33 cellular contexts compared by ENCODE assay signal in genomic region chr16:4367393-4367856, GRCh38. TPM values are rescaled to one million over a fixed set of nuclear protein-coding genes. Genes with fewer than 3 reads are reported as not detected.
A peak's percentile ranks its signal among the peaks of the same experiment; 100 is the strongest.
DNase-seq lines count a peak whose midpoint lies in the region; ATAC-seq and TF ChIP-seq lines count a peak whose summit lies in the region.
"Had no signal": no experiment of that assay in that cellular context is flagged by ENCODE, and none has a peak within 500 bp of the region (broad histone marks: within the 10 kb centered on the region; RNA-seq: fewer than 3 reads in every experiment).

No MANE protein-coding gene starts in this region.

- H3K4me1 Mint-ChIP-seq in activated CD4-positive, alpha-beta T cell treated with anti-CD3 and anti-CD28 coated beads, Interleukin-2, amount 10 ng/mL, durations not matched to agents 24 days and 14 days: no peaks in the 10 kb centered on the region
- peaks cover 23% of the 10 kb centered on the region for H3K4me1 Mint-ChIP-seq in stimulated activated effector memory CD8-positive, alpha-beta T cell treated with anti-CD3 and anti-CD28 coated beads, Interleukin-12 subunit alpha, Interleukin-12 subunit beta, amount 100 ng/mL, for 72 hours
- H3K4me1 Mint-ChIP-seq: activated naive CD4-positive, alpha-beta T cell treated with anti-CD3 and anti-CD28 coated beads, Interleukin-2, amount 50 U/mL, for 24 hours had no signal

- no TSS peak for BruUV-seq in IMR-90 (replicated peaks; lab: Mats Ljungman, UMichigan)

- no peak overlapping the region for H2BK15ac ChIP-seq in IMR-90 (ENCODE audit: low read depth, low read length)

- H3K23ac ChIP-seq in IMR-90 (ENCODE audit: low read depth, low read length): no peak overlapping the region

- 100% methylated on average over 1 of the region's 5 CpGs; no CpG with 5 or more reads in 1 of the 2 experiments for WGBS in IMR-90 (ENCODE audit: extremely low coverage in 2 of 2, insufficient read length in 1 of 2), 2 experiments

- CTCF ChIA-PET in IMR-90 (lab: Yijun Ruan, JAX): no interaction called here

- peaks cover 18% of the 10 kb centered on the region for H3K36me3 Mint-ChIP-seq in activated CD4-positive, alpha-beta T cell treated with anti-CD3 and anti-CD28 coated beads, Interleukin-2, amount 10 ng/mL, durations not matched to agents 24 days and 14 days (ENCODE audit: low read depth)
- peaks cover 46% of the 10 kb centered on the region for H3K36me3 Mint-ChIP-seq in stimulated activated effector memory CD8-positive, alpha-beta T cell treated with anti-CD3 and anti-CD28 coated beads, Interleukin-12 subunit alpha, Interleukin-12 subunit beta, amount 100 ng/mL, for 72 hours
- H3K36me3 Mint-ChIP-seq: activated naive CD4-positive, alpha-beta T cell treated with anti-CD3 and anti-CD28 coated beads, Interleukin-2, amount 50 U/mL, for 24 hours; natural killer cell had no signal

- no peak overlapping the region for H3K56ac ChIP-seq in IMR-90 (ENCODE audit: extremely low read depth, insufficient read depth, low read length)

- H3K27me3 ChIP-seq in IMR-90 (ENCODE audit: control insufficient read depth, insufficient read depth, low read length): no peaks in the 10 kb centered on the region
- H3K27me3 ChIP-seq in breast epithelium: no peaks in the 10 kb centered on the region
- H3K27me3 ChIP-seq: stomach, tibial nerve had no signal

- in situ Hi-C loops in IMR-90 (cut with MboI; ENCODE audit: low sequenced_read_pairs): no loop called here

- no peaks in the 10 kb centered on the region for H3K27me3 Mint-ChIP-seq in activated CD4-positive, alpha-beta T cell treated with anti-CD3 and anti-CD28 coated beads, Interleukin-2, amount 10 ng/mL, durations not matched to agents 24 days and 14 days
- H3K27me3 Mint-ChIP-seq: activated CD4-positive, alpha-beta memory T cell treated with anti-CD3 and anti-CD28 coated beads for 36 hours; activated naive CD4-positive, alpha-beta T cell treated with anti-CD3 and anti-CD28 coated beads, Interleukin-2, amount 50 U/mL, for 24 hours had no signal

- intact Hi-C loops in activated CD4-positive, alpha-beta T cell treated with anti-CD3 and anti-CD28 coated beads, Interleukin-2, amount 10 ng/mL, durations not matched to agents 24 days and 14 days (cut with micrococcal nuclease): no loop called here
- intact Hi-C loops in IMR-90 (cut with micrococcal nuclease) (no loop called here), breast epithelium (cut with DNase I; ENCODE audit: low total_unique reads) (no loop called here)

- TF ChIP-seq CTCF in IMR-90 (conservative IDR thresholded peaks at IDR 0.05; ENCODE audit: low read depth, low read length) (no peak), breast epithelium (IDR thresholded peaks at IDR 0.05) (no peak)

- no peak for TF ChIP-seq RAD21 in IMR-90 (IDR thresholded peaks at IDR 0.05; ENCODE audit: low read length)

- no peak for TF ChIP-seq POLR2A in IMR-90 (IDR thresholded peaks at IDR 0.05; ENCODE audit: low read depth, low read length)
- no peak for TF ChIP-seq POLR2A in breast epithelium (IDR thresholded peaks at IDR 0.05)

- H2BK20ac ChIP-seq in IMR-90 (ENCODE audit: low read depth, low read length): no peak overlapping the region; the same call in 1 of the 2 replicates

- peaks cover 17% of the 10 kb centered on the region for H4K20me1 ChIP-seq in IMR-90 (ENCODE audit: insufficient read depth, low read length)

- no peak for ATAC-seq in IMR-90 (ENCODE audit: low read depth)
- ATAC-seq in stimulated activated effector memory CD8-positive, alpha-beta T cell treated with anti-CD3 and anti-CD28 coated beads, Interleukin-12 subunit alpha, Interleukin-12 subunit beta, amount 100 ng/mL, for 72 hours: no peak
- ATAC-seq in HG03108 (IDR thresholded peaks at IDR 0.05; ENCODE audit: unreplicated experiment): no peak
- ATAC-seq: lower lobe of right lung, natural killer cell had no signal

- H3K18ac ChIP-seq in IMR-90 (ENCODE audit: low read depth, low read length): no peak overlapping the region

- H3K14ac ChIP-seq in IMR-90 (replicated peaks; ENCODE audit: low read depth, low read length): no peak overlapping the region

- no peak overlapping the region for H3K4me3 Mint-ChIP-seq in activated CD4-positive, alpha-beta T cell treated with anti-CD3 and anti-CD28 coated beads, Interleukin-2, amount 10 ng/mL, durations not matched to agents 24 days and 14 days
- no peak overlapping the region for H3K4me3 Mint-ChIP-seq in stimulated activated effector memory CD8-positive, alpha-beta T cell treated with anti-CD3 and anti-CD28 coated beads, Interleukin-12 subunit alpha, Interleukin-12 subunit beta, amount 100 ng/mL, for 72 hours
- H3K4me3 Mint-ChIP-seq: activated CD4-positive, alpha-beta memory T cell treated with anti-CD3 and anti-CD28 coated beads for 36 hours; activated naive CD4-positive, alpha-beta T cell treated with anti-CD3 and anti-CD28 coated beads, Interleukin-2, amount 50 U/mL, for 24 hours; natural killer cell had no signal

- no peak overlapping the region for H3K9ac ChIP-seq in IMR-90 (ENCODE audit: low read depth, low read length)

- no peak overlapping the region; the same call in 1 of the 2 replicates for H4K91ac ChIP-seq in IMR-90 (ENCODE audit: insufficient read depth, low read depth, low read length)

- no peaks in the 10 kb centered on the region for H3K9me3 Mint-ChIP-seq in activated CD4-positive, alpha-beta T cell treated with anti-CD3 and anti-CD28 coated beads, Interleukin-2, amount 10 ng/mL, durations not matched to agents 24 days and 14 days
- H3K9me3 Mint-ChIP-seq in stimulated activated effector memory CD8-positive, alpha-beta T cell treated with anti-CD3 and anti-CD28 coated beads, Interleukin-12 subunit alpha, Interleukin-12 subunit beta, amount 100 ng/mL, for 72 hours: no peaks in the 10 kb centered on the region
- H3K9me3 Mint-ChIP-seq: activated CD4-positive, alpha-beta memory T cell treated with anti-CD3 and anti-CD28 coated beads for 36 hours; activated naive CD4-positive, alpha-beta T cell treated with anti-CD3 and anti-CD28 coated beads, Interleukin-2, amount 50 U/mL, for 24 hours; activated T-helper 2 cell treated with anti-CD3 and anti-CD28 coated beads, Interferon-gamma antibody, Interleukin-2, Interleukin-4, amounts not matched to agents 10 μg/mL and 5 μg/mL and 100 μg/mL, durations not matched to agents 14 hours and 24 hours and 36 hours; natural killer cell had no signal

- H4K8ac ChIP-seq in IMR-90 (ENCODE audit: low read depth in 2 of 2, low read length in 2 of 2): no peak overlapping the region

- no peak overlapping the region for H2BK5ac ChIP-seq in IMR-90 (ENCODE audit: low read depth, low read length, poor library complexity, severe bottlenecking)

- H2BK120ac ChIP-seq in IMR-90 (ENCODE audit: low read depth, low read length): no peak overlapping the region

- H3K4ac ChIP-seq in IMR-90 (ENCODE audit: low read depth, low read length): peak overlapping the region; percentile 25

- H3K27ac ChIP-seq in IMR-90 (ENCODE audit: insufficient read depth, low read length) (no peak overlapping the region), breast epithelium (peak overlapping the region; percentile 28 to 91)
- H3K27ac ChIP-seq: 22Rv1, lower lobe of right lung, stomach had no signal

- H3K9me3 ChIP-seq in IMR-90 (ENCODE audit: control insufficient read depth, insufficient read depth, low read length) (no peaks in the 10 kb centered on the region), breast epithelium (no peaks in the 10 kb centered on the region)
- H3K9me3 ChIP-seq: Caco-2, lower lobe of right lung, stomach, tibial nerve had no signal

- H4K5ac ChIP-seq in IMR-90 (ENCODE audit: low read depth, low read length): no peak overlapping the region

- peak overlapping the region; percentile 71 for H2AK9ac ChIP-seq in IMR-90 (replicated peaks; ENCODE audit: low read depth, low read length, poor library complexity)

- H3K79me1 ChIP-seq in IMR-90 (ENCODE audit: low read depth in 1 of 2, low read length in 2 of 2): peaks cover 0 to 38% of the 10 kb centered on the region in 2 experiments; a peak in 3 of 4 replicates

- POLR2A ChIA-PET in IMR-90 (lab: Charles Lee; ENCODE audit: unreplicated experiment): no interaction called here

- dilution Hi-C loops in IMR-90 (cut with HindIII; ENCODE audit: low sequenced_read_pairs, unreplicated experiment): no loop called here

- H2AFZ ChIP-seq in IMR-90 (replicated peaks; ENCODE audit: low read length, poor library complexity): peak overlapping the region; percentile 27

- H3K4me2 ChIP-seq in IMR-90 (ENCODE audit: low read depth, low read length): no peak overlapping the region

- peaks cover 21% of the 10 kb centered on the region for H3K9me1 ChIP-seq in IMR-90 (ENCODE audit: insufficient read depth, low read length)

- peaks cover 3% of the 10 kb centered on the region; the same call in 1 of the 2 replicates for H3K36me3 ChIP-seq in IMR-90 (ENCODE audit: control insufficient read depth, insufficient read depth, low read length)
- H3K36me3 ChIP-seq in breast epithelium: no peaks in the 10 kb centered on the region

- H2AK5ac ChIP-seq in IMR-90 (ENCODE audit: low read depth, low read length): peak overlapping the region; percentile 89

- H3K4me3 ChIP-seq in IMR-90 (ENCODE audit: insufficient read depth, low read depth, low read length) (no peak overlapping the region), breast epithelium (no peak overlapping the region)
- H3K4me3 ChIP-seq: lower lobe of right lung, stomach, tibial nerve had no signal

- H3K4me1 ChIP-seq in IMR-90 (ENCODE audit: control insufficient read depth, insufficient read depth, low read length) (peaks cover 25% of the 10 kb centered on the region), breast epithelium (peaks cover 3 to 29% of the 10 kb centered on the region in 2 donors)

- DNase-seq in activated CD4-positive, alpha-beta T cell treated with anti-CD3 and anti-CD28 coated beads, Interleukin-2, amount 10 ng/mL, durations not matched to agents 24 days and 14 days: no peak
- DNase-seq in activated CD4-positive, alpha-beta T cell treated with anti-CD3 and anti-CD28 coated beads for 1 hour: no peak
- DNase-seq in IMR-90: no peak
- DNase-seq in breast epithelium (ENCODE audit: low spot score in 2 of 2): no peak
- DNase-seq in stimulated activated effector memory CD8-positive, alpha-beta T cell treated with anti-CD3 and anti-CD28 coated beads, Interleukin-12 subunit alpha, Interleukin-12 subunit beta, amount 100 ng/mL, for 72 hours (ENCODE audit: low spot score in 2 of 2): no peak
- DNase-seq in EL: no peak
- no peak for DNase-seq in SIG-M5 (lab: John Stamatoyannopoulos, UW)
- DNase-seq: activated CD4-positive, alpha-beta memory T cell treated with anti-CD3 and anti-CD28 coated beads for 36 hours; activated CD8-positive, alpha-beta memory T cell treated with anti-CD3 and anti-CD28 coated beads, Interleukin-2, amount 50 U/mL, for 48 hours; anterior cingulate cortex; Caco-2; DMS79; effector CD4-positive, alpha-beta T cell; GDM1; HCEC 1CT; hypothalamus; KBM-7; lower lobe of right lung; natural killer cell; NCI-H1092 treated with DMSO at 0.1 percent for 48 hours; NCI-H1694 treated with DMSO at 0.1 percent for 48 hours; NCI-H446 treated with DMSO at 0.1 percent for 48 hours; NCI-H774; retina; small intestine; stimulated activated CD4-positive, alpha-beta T cell treated with anti-CD3 and anti-CD28 coated beads, Interleukin-1b, Interleukin-23, amount 100 ng/mL, for 48 hours; stomach; T-helper 1 cell had no signal

- H3K27ac Mint-ChIP-seq in activated CD4-positive, alpha-beta T cell treated with anti-CD3 and anti-CD28 coated beads, Interleukin-2, amount 10 ng/mL, durations not matched to agents 24 days and 14 days: peak overlapping the region; percentile 5
- peak overlapping the region; percentile 88 for H3K27ac Mint-ChIP-seq in stimulated activated effector memory CD8-positive, alpha-beta T cell treated with anti-CD3 and anti-CD28 coated beads, Interleukin-12 subunit alpha, Interleukin-12 subunit beta, amount 100 ng/mL, for 72 hours
- H3K27ac Mint-ChIP-seq: activated naive CD4-positive, alpha-beta T cell treated with anti-CD3 and anti-CD28 coated beads, Interleukin-2, amount 50 U/mL, for 24 hours; activated T-helper 2 cell treated with anti-CD3 and anti-CD28 coated beads, Interferon-gamma antibody, Interleukin-2, Interleukin-4, amounts not matched to agents 10 μg/mL and 5 μg/mL and 100 μg/mL, durations not matched to agents 14 hours and 24 hours and 36 hours had no signal

RNA-seq across cellular contexts. Expression of gene VASN, which starts 4.2 kb away (rescaled TPM):
- 0.16 TPM in 1 of 2 replicates, not detected in the other for total RNA-seq in activated CD4-positive, alpha-beta T cell treated with anti-CD3 and anti-CD28 coated beads, Interleukin-2, amount 10 ng/mL, durations not matched to agents 24 days and 14 days
- total RNA-seq in IMR-90 (2012; rRNA removed) (9.3 and 10.3 TPM in 2 replicates), breast epithelium (10 to 100 TPM; 14.8 to 28.5 (median 16.1) TPM)
- polyA plus RNA-seq in IMR-90 (2012; rRNA removed): 83.8 and 87.2 TPM in 2 replicates
- polyA plus RNA-seq in IMR-90 (2012; cell fraction: cytosol; rRNA removed): 83.6 and 183 TPM in 2 replicates
- 42.8 and 134 TPM in 2 replicates for polyA plus RNA-seq in IMR-90 (2012; cell fraction: nucleus; rRNA removed; ENCODE audit: low replicate concordance)
- total RNA-seq: activated T-helper 2 cell treated with anti-CD3 and anti-CD28 coated beads, Interferon-gamma antibody, Interleukin-2, Interleukin-4, amounts not matched to agents 10 μg/mL and 5 μg/mL and 100 μg/mL, durations not matched to agents 14 hours and 24 hours and 36 hours had no signal

RNA-seq across cellular contexts. Expression of gene PAM16, which starts 16.3 kb away (rescaled TPM):
- 93.5 and 104 TPM in 2 replicates for total RNA-seq in activated CD4-positive, alpha-beta T cell treated with anti-CD3 and anti-CD28 coated beads, Interleukin-2, amount 10 ng/mL, durations not matched to agents 24 days and 14 days
- total RNA-seq in IMR-90 (2012; rRNA removed): 17.9 and 25.6 TPM in 2 replicates
- polyA plus RNA-seq in IMR-90 (2012; rRNA removed): 48.4 and 69.5 TPM in 2 replicates
- polyA plus RNA-seq in IMR-90 (2012; cell fraction: cytosol; rRNA removed): 84.0 and 105 TPM in 2 replicates
- polyA plus RNA-seq in IMR-90 (2012; cell fraction: nucleus; rRNA removed; ENCODE audit: low replicate concordance): 70.0 and 101 TPM in 2 replicates
- total RNA-seq in breast epithelium: 10 to 100 TPM; 24.9 to 52.4 (median 49.9) TPM

RNA-seq across cellular contexts. Expression of gene CORO7, which starts 49.0 kb away (rescaled TPM):
- 86.3 and 93.3 TPM in 2 replicates for total RNA-seq in activated CD4-positive, alpha-beta T cell treated with anti-CD3 and anti-CD28 coated beads, Interleukin-2, amount 10 ng/mL, durations not matched to agents 24 days and 14 days
- 6.3 and 7.8 TPM in 2 replicates for total RNA-seq in IMR-90 (2012; rRNA removed)
- 23.6 and 26.7 TPM in 2 replicates for polyA plus RNA-seq in IMR-90 (2012; rRNA removed)
- polyA plus RNA-seq in IMR-90 (2012; cell fraction: cytosol; rRNA removed): 4.2 and 9.3 TPM in 2 replicates
- 135 and 301 TPM in 2 replicates for polyA plus RNA-seq in IMR-90 (2012; cell fraction: nucleus; rRNA removed; ENCODE audit: low replicate concordance)
- 10 to 100 TPM; 19.7 to 25.9 (median 22.7) TPM for total RNA-seq in breast epithelium

RNA-seq across cellular contexts. Expression of gene GLIS2, which starts 51.6 kb away (rescaled TPM):
- 1.0 and 1.4 TPM in 2 replicates for total RNA-seq in activated CD4-positive, alpha-beta T cell treated with anti-CD3 and anti-CD28 coated beads, Interleukin-2, amount 10 ng/mL, durations not matched to agents 24 days and 14 days
- total RNA-seq in IMR-90 (2012; rRNA removed): 0.36 and 0.56 TPM in 2 replicates
- polyA plus RNA-seq in IMR-90 (2012; rRNA removed): 8.4 and 9.0 TPM in 2 replicates
- 6.1 and 12.6 TPM in 2 replicates for polyA plus RNA-seq in IMR-90 (2012; cell fraction: cytosol; rRNA removed)
- 15.5 and 36.4 TPM in 2 replicates for polyA plus RNA-seq in IMR-90 (2012; cell fraction: nucleus; rRNA removed; ENCODE audit: low replicate concordance)
- 1 to 10 TPM in 2 of 3 donors, under 1 TPM in 1; 0.96 to 3.9 (median 1.5) TPM for total RNA-seq in breast epithelium

RNA-seq across cellular contexts. Expression of gene DNAJA3, which starts 58.2 kb away (rescaled TPM):
- 106 and 108 TPM in 2 replicates for total RNA-seq in activated CD4-positive, alpha-beta T cell treated with anti-CD3 and anti-CD28 coated beads, Interleukin-2, amount 10 ng/mL, durations not matched to agents 24 days and 14 days
- total RNA-seq in IMR-90 (2012; rRNA removed): 36.9 and 38.0 TPM in 2 replicates
- 40.2 TPM in 2 replicates for polyA plus RNA-seq in IMR-90 (2012; rRNA removed)
- polyA plus RNA-seq in IMR-90 (2012; cell fraction: cytosol; rRNA removed): 28.2 and 36.0 TPM in 2 replicates
- polyA plus RNA-seq in IMR-90 (2012; cell fraction: nucleus; rRNA removed; ENCODE audit: low replicate concordance): 75.3 and 86.2 TPM in 2 replicates
- 10 to 100 TPM; 32.6 to 54.2 (median 45.9) TPM for total RNA-seq in breast epithelium
